Comparison of ENCODE assay signal across 29 cellular contexts in the genomic region with DNA sequence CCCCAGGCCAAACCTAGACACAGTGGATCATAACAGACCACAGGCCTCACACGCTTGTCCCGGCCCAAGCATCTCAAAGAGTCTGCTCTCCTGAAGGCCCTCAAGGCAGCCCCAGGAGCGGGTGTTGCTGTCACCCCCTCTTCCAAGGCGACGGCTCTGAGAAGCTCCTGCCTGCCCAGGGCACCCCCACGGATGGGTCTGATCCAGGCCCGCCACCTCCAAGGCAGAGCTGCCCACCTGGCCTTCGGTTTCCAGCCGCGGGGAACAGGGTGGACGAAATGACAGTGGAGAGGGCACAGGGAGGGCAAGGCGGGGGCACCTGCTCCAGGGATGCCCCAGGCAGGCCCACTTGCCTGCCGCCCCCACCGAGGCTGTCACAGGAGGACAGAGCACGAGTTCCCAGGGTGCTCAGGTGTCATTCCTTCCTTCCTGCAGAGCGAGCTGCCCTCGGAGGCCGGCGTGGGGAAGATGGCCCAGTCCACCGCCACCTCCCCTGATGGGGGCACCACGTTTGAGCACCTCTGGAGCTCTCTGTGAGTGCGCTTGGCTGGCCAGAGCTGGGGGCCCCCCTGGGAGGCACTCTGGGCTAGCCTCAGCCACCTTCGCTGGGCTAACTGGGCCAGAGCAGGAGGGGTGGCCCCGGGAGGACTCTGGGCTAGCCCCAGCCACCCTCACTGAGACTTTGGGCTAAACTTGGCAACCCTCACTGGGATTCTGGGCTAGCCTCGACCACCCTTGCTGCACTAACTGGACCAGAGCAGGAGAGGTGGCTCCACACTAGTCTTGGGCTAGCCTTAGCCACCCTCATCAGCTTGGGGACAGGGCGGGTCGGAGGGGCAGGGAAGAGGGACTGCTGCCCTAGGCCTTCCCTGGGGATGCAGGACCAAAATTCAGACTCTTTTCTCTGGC. TPM values are rescaled to one million over a fixed set of nuclear protein-coding genes. Genes with fewer than 3 reads are reported as not detected.
"Had no signal": no experiment of that assay in that cellular context is flagged by ENCODE, and none has a peak within 500 bp of the region (broad histone marks: within the 10 kb centered on the region; RNA-seq: fewer than 3 reads in every experiment).

No MANE protein-coding gene starts in this region.

- H3K4me1 ChIP-seq: parathyroid adenoma, transverse colon, uterus had no signal

- H3K36me3 ChIP-seq: esophagus squamous epithelium, sigmoid colon, suprapubic skin, transverse colon, upper lobe of right lung, uterus had no signal

- H3K36me3 Mint-ChIP-seq: immature natural killer cell; mesothelial cell of epicardium; natural killer cell treated with Interleukin-12 subunit alpha and Interleukin-12 subunit beta and Interleukin-15 and Interleukin-18, amount 100 ng/mL, for 72 hours; stimulated activated effector memory CD8-positive, alpha-beta T cell treated with anti-CD3 and anti-CD28 coated beads, Interleukin-12 subunit alpha, Interleukin-12 subunit beta, amount 100 ng/mL, for 72 hours had no signal

- H3K9ac ChIP-seq: parathyroid adenoma had no signal

- H3K27me3 ChIP-seq: upper lobe of right lung had no signal

- H3K4me3 Mint-ChIP-seq: effector memory CD8-positive, alpha-beta T cell; immature natural killer cell; mesothelial cell of epicardium; natural killer cell treated with Interleukin-12 subunit alpha and Interleukin-12 subunit beta and Interleukin-15 and Interleukin-18, amount 100 ng/mL, for 72 hours; neural crest cell; stimulated activated effector memory CD8-positive, alpha-beta T cell treated with anti-CD3 and anti-CD28 coated beads, Interleukin-12 subunit alpha, Interleukin-12 subunit beta, amount 100 ng/mL, for 72 hours; stimulated activated naive CD8-positive, alpha-beta T cell treated with anti-CD3 and anti-CD28 coated beads, Interleukin-15, Interleukin-2, amounts not matched to agents 100 ng/mL and 50 ng/mL, for 24 hours had no signal

- ATAC-seq: effector memory CD8-positive, alpha-beta T cell; mucosa of descending colon; natural killer cell treated with Interleukin-12 subunit alpha and Interleukin-12 subunit beta and Interleukin-15 and Interleukin-18, amount 100 ng/mL, for 72 hours; stimulated activated effector memory CD8-positive, alpha-beta T cell treated with anti-CD3 and anti-CD28 coated beads, Interleukin-12 subunit alpha, Interleukin-12 subunit beta, amount 100 ng/mL, for 72 hours; upper lobe of right lung had no signal

- H3K27ac Mint-ChIP-seq: effector memory CD8-positive, alpha-beta T cell; immature natural killer cell; mesothelial cell of epicardium; natural killer cell treated with Interleukin-12 subunit alpha and Interleukin-12 subunit beta and Interleukin-15 and Interleukin-18, amount 100 ng/mL, for 72 hours; progenitor cell of endocrine pancreas; stimulated activated effector memory CD8-positive, alpha-beta T cell treated with anti-CD3 and anti-CD28 coated beads, Interleukin-12 subunit alpha, Interleukin-12 subunit beta, amount 100 ng/mL, for 72 hours; stimulated activated naive CD8-positive, alpha-beta T cell treated with anti-CD3 and anti-CD28 coated beads, Interleukin-15, Interleukin-2, amounts not matched to agents 100 ng/mL and 50 ng/mL, for 24 hours had no signal

- H3K9me3 ChIP-seq: esophagus squamous epithelium, mucosa of descending colon, sigmoid colon, suprapubic skin, transverse colon, upper lobe of right lung, uterus had no signal

- H3K4me3 ChIP-seq: esophagus squamous epithelium, mucosa of descending colon, sigmoid colon, suprapubic skin, transverse colon, upper lobe of right lung, uterus had no signal

- H3K27ac ChIP-seq: esophagus squamous epithelium, parathyroid adenoma, sigmoid colon, suprapubic skin, transverse colon, upper lobe of right lung, uterus had no signal

- DNase-seq: cortex of kidney; effector memory CD8-positive, alpha-beta T cell; erythroblast; esophagus squamous epithelium; foreskin melanocyte; hypothalamus; immature natural killer cell; islet precursor cell; kidney glomerular epithelial cell; mesenchymal stem cell; naive B cell; sigmoid colon; stimulated activated CD4-positive, alpha-beta T cell treated with anti-CD3 and anti-CD28 coated beads, Interleukin-2, amount 100 ng/mL, for 24 hours; stimulated activated CD4-positive, alpha-beta T cell treated with anti-CD3 and anti-CD28 coated beads, Interleukin-4, amount 100 ng/mL, for 24 hours; transverse colon; upper lobe of right lung; uterus had no signal

- H3K9me3 Mint-ChIP-seq: effector memory CD8-positive, alpha-beta T cell; immature natural killer cell; mesothelial cell of epicardium; natural killer cell treated with Interleukin-12 subunit alpha and Interleukin-12 subunit beta and Interleukin-15 and Interleukin-18, amount 100 ng/mL, for 72 hours; neural crest cell; stimulated activated naive CD8-positive, alpha-beta T cell treated with anti-CD3 and anti-CD28 coated beads, Interleukin-15, Interleukin-2, amounts not matched to agents 100 ng/mL and 50 ng/mL, for 24 hours had no signal

RNA-seq across cellular contexts. Expression of a gene that starts 29.8 kb away (rescaled TPM):
- total RNA-seq: dermis microvascular lymphatic vessel endothelial cell, osteoblast, sigmoid colon, skeletal muscle tissue had no signal
